In genomic region chr3:184198509-184198908, GRCh38 we compare ENCODE assay signal across 2 cellular contexts.
TF ChIP-seq lines count a peak whose summit lies in the region.

No MANE protein-coding gene starts in this region.

TF ChIP-seq in GM23338, 12 proteins besides CTCF, POLR2A, EP300 and RAD21:
- no peak for TF ChIP-seq EZH2phosphoT487 (IDR thresholded peaks at IDR 0.05; ENCODE audit: unreplicated experiment)
- no peak for TF ChIP-seq ZNF331 (CRISPR knock-in tag; IDR thresholded peaks at IDR 0.05; ENCODE audit: low read depth)
- TF ChIP-seq EZH2 (IDR thresholded peaks at IDR 0.05; ENCODE audit: low read depth, unreplicated experiment): no peak
- TF ChIP-seq NANOG (IDR thresholded peaks at IDR 0.05; ENCODE audit: borderline replicate concordance): no peak
- no peak for TF ChIP-seq JUNB (IDR thresholded peaks at IDR 0.05; ENCODE audit: unreplicated experiment)
- no peak for TF ChIP-seq POLR2AphosphoS5 (IDR thresholded peaks at IDR 0.05; ENCODE audit: low read depth)

TF ChIP-seq in WTC11, 78 proteins besides CTCF, POLR2A, EP300 and RAD21:
- TF ChIP-seq CDX4 (CRISPR knock-in tag; IDR thresholded peaks at IDR 0.05; ENCODE audit: borderline replicate concordance): no peak
- TF ChIP-seq GABPB1 (CRISPR knock-in tag; IDR thresholded peaks at IDR 0.05): no peak
- no peak for TF ChIP-seq ZNF423 (CRISPR knock-in tag; IDR thresholded peaks at IDR 0.05)
- TF ChIP-seq AFF4 (CRISPR knock-in tag; IDR thresholded peaks at IDR 0.05; ENCODE audit: borderline replicate concordance): no peak
- no peak for TF ChIP-seq E2F4 (CRISPR knock-in tag; IDR thresholded peaks at IDR 0.05; ENCODE audit: borderline replicate concordance, low read depth)
- no peak for TF ChIP-seq PRDM15 (CRISPR knock-in tag; IDR thresholded peaks at IDR 0.05)
TF ChIP-seq in WTC11: peak in this region for 0.
